ENCODE assay signal across 9 cellular contexts in the genomic region with DNA sequence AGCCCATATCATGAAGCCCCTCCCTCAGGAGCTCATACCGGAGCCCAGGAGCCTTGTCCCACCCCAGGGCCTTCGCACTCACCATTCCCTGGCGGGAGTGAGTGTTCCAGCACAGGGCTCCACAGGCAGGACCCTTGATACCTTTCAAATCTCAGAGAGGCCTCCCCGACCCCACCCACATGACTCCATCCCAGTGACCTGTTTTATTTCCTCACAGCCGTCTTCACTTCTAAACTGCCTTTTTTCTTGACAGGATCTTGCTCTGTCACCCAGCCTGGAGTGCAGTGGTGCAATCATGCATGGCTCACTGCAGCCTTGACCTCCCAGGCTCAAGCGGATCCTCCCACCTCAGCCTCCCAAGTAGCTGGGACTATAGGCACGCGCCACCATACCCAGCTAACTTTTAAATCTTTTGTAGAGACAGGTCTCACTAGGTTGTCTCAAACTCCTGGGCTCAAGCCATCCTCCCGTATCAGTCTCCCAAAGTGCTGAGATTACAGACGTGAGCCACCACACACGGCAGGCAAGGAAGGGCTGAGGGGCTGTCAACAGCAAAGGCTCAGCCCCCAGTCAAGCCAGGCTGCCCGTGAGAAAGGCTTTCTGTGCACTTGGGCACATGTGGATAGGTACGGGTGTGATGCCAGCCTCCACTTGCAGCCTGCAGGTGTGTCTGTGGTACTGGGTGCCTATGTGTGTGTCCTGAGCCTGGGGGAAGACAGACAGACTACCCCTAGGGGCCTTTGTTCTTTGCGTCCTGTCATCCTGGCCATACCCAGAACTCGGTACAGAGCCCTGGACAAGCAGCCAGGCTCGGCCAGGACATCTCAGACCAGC. TPM values are rescaled to one million over a fixed set of nuclear protein-coding genes. Genes with fewer than 3 reads are reported as not detected.
A peak's percentile ranks its signal among the peaks of the same experiment; 100 is the strongest.
DNase-seq lines count a peak whose midpoint lies in the region; ATAC-seq, FAIRE-seq and TF ChIP-seq lines count a peak whose summit lies in the region.
"Had no signal": no experiment of that assay in that cellular context is flagged by ENCODE, and none has a peak within 500 bp of the region (broad histone marks: within the 10 kb centered on the region; RNA-seq: fewer than 3 reads in every experiment).

No MANE protein-coding gene starts in this region.

- H3K9ac ChIP-seq in HUES48 (ENCODE audit: low read depth, low read length) (no peak overlapping the region), K562 (ENCODE audit: insufficient read depth in 1 of 2, low read depth in 2 of 2, low read length in 2 of 2) (no peak overlapping the region)

- H3K4me2 ChIP-seq in K562 (ENCODE audit: insufficient read depth, low read length) = no peak overlapping the region

- H3K4me3 ChIP-seq in HUES48 (ENCODE audit: low read depth, low read length) (no peak overlapping the region), K562 (no peak overlapping the region), mesodermal cell (ENCODE audit: extremely low read depth, insufficient read depth, low read length, poor library complexity, severe bottlenecking) (no peak overlapping the region)

- 62% methylated on average over 11 of the region's 16 CpGs for WGBS in K562 (ENCODE audit: insufficient coverage, low coverage, missing lambda C conversion rate)
- WGBS in mesodermal cell (ENCODE audit: insufficient coverage in 2 of 2), 2 experiments = 83 to 88% methylated on average over 14 to 16 of the region's 16 CpGs

- BruUV-seq in K562 (replicated peaks; lab: Mats Ljungman, UMichigan) = no TSS peak

- ATAC-seq in K562 = no peak
- ATAC-seq in HG02623 (IDR thresholded peaks at IDR 0.05; ENCODE audit: unreplicated experiment) = no peak

- in situ Hi-C loops in Caki2 (cut with HindIII; ENCODE audit: low pct_unique_long_range_greater_than_20kb, low sequenced_read_pairs) = no loop called here
- in situ Hi-C loops in K562 (cut with MboI) = loop anchor here (5.0 kb wide), 1 partner anchor 138 kb away; no protein-coding TSS in a partner anchor

- H3K27ac ChIP-seq in HUES48 (ENCODE audit: low read depth, low read length) (peak overlapping the region; percentile 83), K562 (ENCODE audit: extremely low read depth, low read depth, low read length) (no peak overlapping the region), mesodermal cell (ENCODE audit: low read depth, low read length, severe bottlenecking) (peak overlapping the region; percentile 45)

- H3K4me3 Mint-ChIP-seq in endothelial cell (ENCODE audit: unreplicated experiment) = no peak overlapping the region

- H3K36me3 ChIP-seq in HUES48 (ENCODE audit: control insufficient read depth, insufficient read depth, low read length) (peaks cover 45% of the 10 kb centered on the region), K562 (ENCODE audit: control insufficient read depth, insufficient read depth, low read length) (peaks cover 34% of the 10 kb centered on the region), mesodermal cell (ENCODE audit: control insufficient read depth, insufficient read depth, low read length) (peaks cover 40% of the 10 kb centered on the region)

- peaks cover 8% of the 10 kb centered on the region for H3K4me1 Mint-ChIP-seq in endothelial cell (ENCODE audit: unreplicated experiment)

- H3K9me3 Mint-ChIP-seq in endothelial cell (ENCODE audit: unreplicated experiment) = no peaks in the 10 kb centered on the region

- peaks cover 38% of the 10 kb centered on the region for H4K20me1 ChIP-seq in K562 (replicated peaks; ENCODE audit: control insufficient read depth, insufficient read depth, low read length)

- H2AFZ ChIP-seq in K562 (ENCODE audit: low read depth, low read length) = no peak overlapping the region

- H3K36me3 Mint-ChIP-seq in endothelial cell (ENCODE audit: low read depth, unreplicated experiment) = peaks cover 20% of the 10 kb centered on the region

- no peak for TF ChIP-seq EP300 in K562 (IDR thresholded peaks at IDR 0.05; ENCODE audit: low read length)

- peaks cover 12% of the 10 kb centered on the region for H3K27me3 Mint-ChIP-seq in endothelial cell (ENCODE audit: unreplicated experiment)

- TF ChIP-seq CTCF in K562 (IDR thresholded peaks at IDR 0.05 in 2 of 3, conservative IDR thresholded peaks at IDR 0.05 in 1 of 3; ENCODE audit: insufficient read depth in 2 of 3, low read depth in 1 of 3, low read length in 3 of 3) (no peak), endothelial cell (IDR thresholded peaks at IDR 0.05; ENCODE audit: unreplicated experiment) (no peak)

- H3K27me3 ChIP-seq in HUES48 (ENCODE audit: control insufficient read depth, insufficient read depth, low read length) = no peaks in the 10 kb centered on the region
- H3K27me3 ChIP-seq in K562 (ENCODE audit: control insufficient read depth in 2 of 2, insufficient read depth in 2 of 2, low read length in 2 of 2) = no peaks in the 10 kb centered on the region

- DNase-seq in Caki2 (ENCODE audit: low read depth) = peak; percentile 73
- DNase-seq in K562 (ENCODE audit: extremely low read depth in 1 of 4, low spot score in 3 of 4) = no peak
- DNase-seq in head of caudate nucleus = no peak
- no peak for DNase-seq in endothelial cell (ENCODE audit: low spot score)
- no peak for DNase-seq in SKM-1 (lab: John Stamatoyannopoulos, UW; ENCODE audit: unreplicated experiment)
- DNase-seq: NCI-H748 treated with DMSO at 0.1 percent for 48 hours had no signal

- H3K9me3 ChIP-seq in HUES48 (ENCODE audit: control insufficient read depth, insufficient read depth, low read length) (no peaks in the 10 kb centered on the region), K562 (replicated peaks; ENCODE audit: control insufficient read depth, insufficient read depth, low read depth, low read length) (no peaks in the 10 kb centered on the region), mesodermal cell (ENCODE audit: control insufficient read depth, low read length) (no peaks in the 10 kb centered on the region)

- intact Hi-C loops in K562 (cut with micrococcal nuclease) (loop anchor here (10.0 kb wide), 1 partner anchor 65 kb away; a partner anchor contains a TSS), head of caudate nucleus (cut with DNase I) (loop anchor here (5.0 kb wide), 1 partner anchor 443 kb away; no protein-coding TSS in a partner anchor)

- CTCF ChIA-PET in K562 (lab: Yijun Ruan, JAX; ENCODE audit: low intra/inter-chr PET ratio) = no interaction called here

- POLR2A ChIA-PET in K562 (lab: Yijun Ruan, JAX) = interaction anchor here (0.6 to 3.1 kb wide), 19 partner anchors 10 to 213 kb away, joined by 3 to 27 read pairs (median 4); a partner anchor contains a TSS

- TF ChIP-seq POLR2A in K562 (conservative IDR thresholded peaks at IDR 0.05) = no peak

- peaks cover 14% of the 10 kb centered on the region for H3K79me2 ChIP-seq in K562 (ENCODE audit: control insufficient read depth, insufficient read depth, low read length)

- no peak for FAIRE-seq in K562 (lab: Jason Lieb, UNC)

- H3K9me1 ChIP-seq in K562 (ENCODE audit: control insufficient read depth, insufficient read depth, low read length) = peaks cover 3% of the 10 kb centered on the region

- TF ChIP-seq RAD21 in K562 (CRISPR knock-in tag; conservative IDR thresholded peaks at IDR 0.05 in 1 of 2, IDR thresholded peaks at IDR 0.05 in 1 of 2) = no peak

- H3K4me1 ChIP-seq in HUES48 (ENCODE audit: control insufficient read depth, insufficient read depth, low read length) = peaks cover 17% of the 10 kb centered on the region
- H3K4me1 ChIP-seq in K562 (replicated peaks in 1 of 2; ENCODE audit: control insufficient read depth in 2 of 2, insufficient read depth in 2 of 2, low read length in 2 of 2) = peaks cover 10 to 51% of the 10 kb centered on the region in 2 experiments; a peak in 4 of 5 replicates
- H3K4me1 ChIP-seq in mesodermal cell (ENCODE audit: control insufficient read depth, insufficient read depth, low read length, poor library complexity, severe bottlenecking) = peaks cover 53% of the 10 kb centered on the region

- H3K27ac Mint-ChIP-seq in endothelial cell (ENCODE audit: unreplicated experiment) = no peak overlapping the region

RNA-seq across cellular contexts. Expression of a gene that starts 9.3 kb away (rescaled TPM):
- 5,144 and 5,940 TPM in 2 replicates for total RNA-seq in Caki2 (2014; rRNA removed; shearing (Covaris generic); ENCODE audit: low replicate concordance)
- 772 and 1,506 TPM in 2 replicates for total RNA-seq in K562 (2011; cell fraction: chromatin; rRNA removed; ENCODE audit: low replicate concordance)
- 1,570 and 1,591 TPM in 2 replicates for total RNA-seq in K562 (2011; cell fraction: nucleolus; rRNA removed)
- total RNA-seq in K562 (2011; cell fraction: nucleoplasm; rRNA removed) = 1,390 and 1,690 TPM in 2 replicates
- 2,245 and 2,417 TPM in 2 replicates for total RNA-seq in K562 (2014; rRNA removed)
- total RNA-seq in K562 (2014; rRNA removed; fragmentation: Illumina TruSeq; extraction: Trizol) = 1,384 and 1,624 TPM in 2 replicates
- total RNA-seq in K562 (2015; rRNA removed; fragmentation: Illumina TruSeq; extraction: Trizol) = 1,989 and 2,037 TPM in 2 replicates
- total RNA-seq in K562 (2021) = 1,960 and 1,995 TPM in 2 replicates
- 3,220 and 3,989 TPM in 2 replicates for polyA plus RNA-seq in K562 (2011; rRNA removed)
- 4,199 and 5,450 TPM in 2 replicates for polyA plus RNA-seq in K562 (2011; cell fraction: cytosol; rRNA removed)
- polyA plus RNA-seq in K562 (2011; cell fraction: nucleus; rRNA removed) = 2,091 and 2,598 TPM in 2 replicates
- 3,035 and 4,256 TPM in 2 replicates for polyA plus RNA-seq in K562 (2012)
- 2,565 and 2,747 TPM in 2 replicates for polyA plus RNA-seq in K562 (2014; fragmentation: Illumina TruSeq; extraction: Trizol)
- 1,000 to 10,000 TPM; 3,338 to 4,066 TPM for polyA plus RNA-seq in K562 (2014; fragmentation: Nextera tagmentation; extraction: Ambion mirVana)
- 2,749 and 3,057 TPM in 2 replicates for polyA plus RNA-seq in K562 (2014; rRNA removed)
- 1,664 and 1,688 TPM in 2 replicates for polyA minus RNA-seq in K562 (2011; rRNA and poly(A)+ RNA removed)
- polyA minus RNA-seq in K562 (2011; cell fraction: cytosol; rRNA and poly(A)+ RNA removed) = 1,079 and 1,282 TPM in 2 replicates
- polyA minus RNA-seq in K562 (2011; cell fraction: nucleus; rRNA and poly(A)+ RNA removed) = 554 and 1,072 TPM in 2 replicates
- 2,523 TPM for polyA plus RNA-seq in mesodermal cell (2013, experiment 1 of 2)
- 2,399 TPM for polyA plus RNA-seq in mesodermal cell (2013, experiment 2 of 2)
- 2,149 TPM for total RNA-seq in endothelial cell (ENCODE audit: unreplicated experiment)

RNA-seq across cellular contexts. Expression of a gene that starts 39.7 kb away (rescaled TPM):
- 33.7 and 47.8 TPM in 2 replicates for total RNA-seq in Caki2 (2014; rRNA removed; shearing (Covaris generic); ENCODE audit: low replicate concordance)
- 9.8 and 30.7 TPM in 2 replicates for total RNA-seq in K562 (2011; cell fraction: chromatin; rRNA removed; ENCODE audit: low replicate concordance)
- total RNA-seq in K562 (2011; cell fraction: nucleolus; rRNA removed) = 20.4 and 25.8 TPM in 2 replicates
- total RNA-seq in K562 (2011; cell fraction: nucleoplasm; rRNA removed) = 17.7 and 21.5 TPM in 2 replicates
- total RNA-seq in K562 (2014; rRNA removed) (3.6 and 6.9 TPM in 2 replicates), K562 (2014; rRNA removed; fragmentation: Illumina TruSeq; extraction: Trizol) (1.4 and 2.1 TPM in 2 replicates), K562 (2015; rRNA removed; fragmentation: Illumina TruSeq; extraction: Trizol) (3.2 and 3.3 TPM in 2 replicates), K562 (2021) (12.5 and 13.6 TPM in 2 replicates), endothelial cell (ENCODE audit: unreplicated experiment) (2.9 TPM)
- polyA plus RNA-seq in K562 (2011; rRNA removed) (10.6 and 16.2 TPM in 2 replicates), K562 (2014; fragmentation: Illumina TruSeq; extraction: Trizol) (5.5 and 10.0 TPM in 2 replicates), K562 (2014; fragmentation: Nextera tagmentation; extraction: Ambion mirVana) (1 to 10 TPM; 1.8 to 2.3 TPM), K562 (2014; rRNA removed) (13.7 and 15.9 TPM in 2 replicates)
- 20.6 and 62.9 TPM in 2 replicates for polyA plus RNA-seq in K562 (2011; cell fraction: cytosol; rRNA removed)
- 38.1 and 50.4 TPM in 2 replicates for polyA plus RNA-seq in K562 (2011; cell fraction: nucleus; rRNA removed)
- 11.2 and 11.6 TPM in 2 replicates for polyA plus RNA-seq in K562 (2012)
- 3.3 and 3.6 TPM in 2 replicates for polyA minus RNA-seq in K562 (2011; rRNA and poly(A)+ RNA removed)
- polyA minus RNA-seq in K562 (2011; cell fraction: cytosol; rRNA and poly(A)+ RNA removed) = 10.2 and 12.4 TPM in 2 replicates
- 10.4 and 13.6 TPM in 2 replicates for polyA minus RNA-seq in K562 (2011; cell fraction: nucleus; rRNA and poly(A)+ RNA removed)
- 37.9 TPM for polyA plus RNA-seq in mesodermal cell (2013, experiment 1 of 2)
- 29.3 TPM for polyA plus RNA-seq in mesodermal cell (2013, experiment 2 of 2)
